1 cellular context compared by ENCODE assay signal in the genomic region with DNA sequence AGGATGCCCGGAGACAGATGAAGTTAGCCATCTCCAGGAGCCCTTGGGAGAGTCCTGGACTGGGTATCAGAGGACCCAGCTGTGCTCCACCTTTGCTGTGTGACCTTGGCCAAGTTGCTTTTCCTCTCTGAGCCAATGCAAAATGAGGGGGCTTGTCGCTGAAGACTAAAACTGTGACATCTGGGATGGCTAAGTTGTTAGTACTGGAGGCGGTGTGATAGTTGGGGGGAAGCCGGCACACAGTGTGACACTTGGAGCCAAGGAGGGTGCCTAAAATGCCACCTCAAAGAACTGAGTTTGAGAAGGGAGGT.
TF ChIP-seq lines count a peak whose summit lies in the region.

No MANE protein-coding gene starts in this region.

TF ChIP-seq in IMR-90, 13 proteins besides CTCF, POLR2A, EP300 and RAD21:
- TF ChIP-seq RCOR1 (IDR thresholded peaks at IDR 0.05; ENCODE audit: insufficient replicate concordance, low read length) = no peak
- TF ChIP-seq NFE2L2 (IDR thresholded peaks at IDR 0.05; ENCODE audit: low read depth, low read length) = no peak
- no peak for TF ChIP-seq SMC3 (IDR thresholded peaks at IDR 0.05; ENCODE audit: low read depth, low read length)
